8 cellular contexts compared by ENCODE assay signal in the genomic region with DNA sequence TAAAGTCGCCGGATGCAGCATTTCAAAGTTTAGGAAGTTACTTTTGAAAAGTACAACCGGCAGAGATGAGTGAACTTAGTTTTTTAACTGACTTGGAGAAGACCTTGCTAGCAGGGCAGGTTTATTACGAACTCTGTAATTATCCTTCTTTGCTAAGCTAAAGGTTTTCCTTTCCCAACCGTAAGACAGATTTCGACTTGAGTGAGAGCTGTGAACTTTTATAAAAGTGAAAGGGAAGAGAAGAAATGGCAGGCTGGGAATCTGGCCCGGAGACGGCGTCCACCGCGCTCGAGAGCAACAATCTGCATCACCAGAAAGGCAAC. TPM values are rescaled to one million over a fixed set of nuclear protein-coding genes. Genes with fewer than 3 reads are reported as not detected.
DNase-seq lines count a peak whose midpoint lies in the region; ATAC-seq and TF ChIP-seq lines count a peak whose summit lies in the region.

No MANE protein-coding gene starts in this region.

- peaks cover 10% of the 10 kb centered on the region for H3K4me1 ChIP-seq in CD4-positive, CD25-positive, alpha-beta regulatory T cell (ENCODE audit: control insufficient read depth, insufficient read depth, low read length, poor library complexity, severe bottlenecking)
- peaks cover 10 to 25% of the 10 kb centered on the region in 2 donors for H3K4me1 ChIP-seq in mucosa of rectum (ENCODE audit: control insufficient read depth in 2 of 2, insufficient read depth in 2 of 2, low read length in 2 of 2)

- intact Hi-C loops in MCF 10A (cut with micrococcal nuclease) = loop anchor here (1.0 to 5.0 kb wide), 2 partner anchors 131 to 261 kb away; no protein-coding TSS in a partner anchor

- H3K36me3 ChIP-seq in CD4-positive, CD25-positive, alpha-beta regulatory T cell (ENCODE audit: control insufficient read depth, insufficient read depth, low read length) = no peaks in the 10 kb centered on the region
- H3K36me3 ChIP-seq in mucosa of rectum (ENCODE audit: control insufficient read depth in 2 of 2, insufficient read depth in 2 of 2, low read length in 2 of 2) = no peaks in the 10 kb centered on the region

- BruUV-seq in MCF 10A (replicated peaks; lab: Mats Ljungman, UMichigan) = TSS peak; percentile 74

- CTCF ChIA-PET in MCF 10A (lab: Yijun Ruan, JAX) = interaction anchor here (0.7 to 1.3 kb wide), 3 partner anchors 19 to 343 kb away, joined by 3 to 5 read pairs (median 4); no protein-coding TSS in a partner anchor

- H3K27me3 ChIP-seq in CD4-positive, CD25-positive, alpha-beta regulatory T cell (ENCODE audit: control insufficient read depth, insufficient read depth, low read length) = peaks cover 52% of the 10 kb centered on the region
- no peaks in the 10 kb centered on the region for H3K27me3 ChIP-seq in mucosa of rectum (ENCODE audit: control insufficient read depth in 2 of 2, insufficient read depth in 2 of 2, low read length in 2 of 2)

- peak overlapping the region; percentile 67 to 90 (median 84) for H3K4me3 Mint-ChIP-seq in CD4-positive, CD25-positive, alpha-beta regulatory T cell
- peak overlapping the region; percentile 73 for H3K4me3 Mint-ChIP-seq in MCF 10A (ENCODE audit: unreplicated experiment)

- no peak for DNase-seq in CD4-positive, CD25-positive, alpha-beta regulatory T cell
- no peak for DNase-seq in MCF 10A (ENCODE audit: unreplicated experiment)
- no peak for DNase-seq in GOT3 (lab: John Stamatoyannopoulos, UW)
- DNase-seq in hippocampal formation (lab: John Stamatoyannopoulos, UW) = no peak
- DNase-seq in NCI-H1092 (lab: John Stamatoyannopoulos, UW) = no peak
- no peak for DNase-seq in islet precursor cell

- no peak for TF ChIP-seq CTCF in MCF 10A (IDR thresholded peaks at IDR 0.05; ENCODE audit: unreplicated experiment)

- no peak overlapping the region for H3K27ac ChIP-seq in CD4-positive, CD25-positive, alpha-beta regulatory T cell (ENCODE audit: insufficient read depth, low read length, poor library complexity, severe bottlenecking)
- H3K27ac ChIP-seq in mucosa of rectum (ENCODE audit: low read depth in 2 of 2, low read length in 2 of 2) = peak overlapping the region; percentile 93 to 95

- peaks cover 0 to 5% (median under 1%) of the 10 kb centered on the region in 7 donors for H3K9me3 Mint-ChIP-seq in CD4-positive, CD25-positive, alpha-beta regulatory T cell
- no peaks in the 10 kb centered on the region for H3K9me3 Mint-ChIP-seq in MCF 10A (ENCODE audit: unreplicated experiment)

- H3K4me1 Mint-ChIP-seq in CD4-positive, CD25-positive, alpha-beta regulatory T cell = peaks cover 7 to 19% (median 13%) of the 10 kb centered on the region in 4 donors
- H3K4me1 Mint-ChIP-seq in MCF 10A (ENCODE audit: insufficient read depth, unreplicated experiment) = peaks cover 23% of the 10 kb centered on the region

- no peaks in the 10 kb centered on the region for H3K9me3 ChIP-seq in CD4-positive, CD25-positive, alpha-beta regulatory T cell (ENCODE audit: control insufficient read depth in 2 of 2, low read length in 2 of 2)
- H3K9me3 ChIP-seq in mucosa of rectum (ENCODE audit: control insufficient read depth in 2 of 2, low read length in 2 of 2) = no peaks in the 10 kb centered on the region

- no peak overlapping the region for H3K27ac Mint-ChIP-seq in CD4-positive, CD25-positive, alpha-beta regulatory T cell
- H3K27ac Mint-ChIP-seq in MCF 10A (ENCODE audit: low read depth, unreplicated experiment) = peak overlapping the region; percentile 61

- peaks cover 74% of the 10 kb centered on the region for H3K27me3 Mint-ChIP-seq in CD4-positive, CD25-positive, alpha-beta regulatory T cell
- H3K27me3 Mint-ChIP-seq in MCF 10A (ENCODE audit: insufficient read depth, unreplicated experiment) = no peaks in the 10 kb centered on the region

- H3K36me3 Mint-ChIP-seq in CD4-positive, CD25-positive, alpha-beta regulatory T cell = no peaks in the 10 kb centered on the region
- peaks cover 10% of the 10 kb centered on the region for H3K36me3 Mint-ChIP-seq in MCF 10A (ENCODE audit: insufficient read depth, unreplicated experiment)

- no peak for ATAC-seq in CD4-positive, CD25-positive, alpha-beta regulatory T cell (ENCODE audit: low read depth in 2 of 2)
- peak; percentile 21 for ATAC-seq in HG02981 (IDR thresholded peaks at IDR 0.05; ENCODE audit: unreplicated experiment)

- H3K9ac ChIP-seq in mucosa of rectum (ENCODE audit: low read depth in 1 of 2, low read length in 2 of 2) = peak overlapping the region; percentile 83 to 90

- POLR2A ChIA-PET in MCF 10A (lab: Yijun Ruan, JAX) = interaction anchor here (0.5 to 1.7 kb wide), 20 partner anchors 13 to 342 kb away, joined by 3 to 10 read pairs (median 4); a partner anchor contains a TSS

- peak overlapping the region; percentile 82 for H3K4me3 ChIP-seq in CD4-positive, CD25-positive, alpha-beta regulatory T cell (ENCODE audit: low read depth, low read length)
- peak overlapping the region; percentile 87 to 97 for H3K4me3 ChIP-seq in mucosa of rectum (ENCODE audit: low read length in 2 of 2)

RNA-seq across cellular contexts. Expression of a gene that starts 0.7 kb away (rescaled TPM):
- 0.30 TPM for total RNA-seq in CD4-positive, CD25-positive, alpha-beta regulatory T cell
- not detected for polyA plus RNA-seq in CD4-positive, CD25-positive, alpha-beta regulatory T cell
- 91.0 and 123 TPM in 2 replicates for total RNA-seq in MCF 10A (2022)

Comparison
In these comparisons a context has a peak if more than half of its experiments do, and no peak if none do; other contexts are left out.
1. RNA of a gene that starts 0.7 kb away (total RNA-seq): 91.0 to 123 TPM in MCF 10A; 0.30 TPM in CD4-positive, CD25-positive, alpha-beta regulatory T cell (single experiment); every median in the first group is over 10 times any median in the second.